In genomic region chr17:6683081-6683684, GRCh38 we compare ENCODE assay signal across 3 cellular contexts.
TF ChIP-seq lines count a peak whose summit lies in the region.

No MANE protein-coding gene starts in this region.

TF ChIP-seq in A549, 52 proteins besides CTCF, POLR2A, EP300 and RAD21:
- TF ChIP-seq HEYL (CRISPR knock-in tag; IDR thresholded peaks at IDR 0.05) (no peak), FOXS1 (CRISPR knock-in tag; IDR thresholded peaks at IDR 0.05) (no peak), TFCP2L1 (CRISPR knock-in tag; IDR thresholded peaks at IDR 0.05) (no peak), SREBF2 (IDR thresholded peaks at IDR 0.05) (no peak), BHLHE40 (IDR thresholded peaks at IDR 0.05; ENCODE audit: low read depth, low read length) (no peak), RARB (CRISPR knock-in tag; IDR thresholded peaks at IDR 0.05) (no peak), ZNF302 (CRISPR knock-in tag; IDR thresholded peaks at IDR 0.05) (no peak), GATA3 (IDR thresholded peaks at IDR 0.05; ENCODE audit: borderline replicate concordance) (no peak), CEBPB (IDR thresholded peaks at IDR 0.05) (no peak), FOSL2 (IDR thresholded peaks at IDR 0.05) (no peak), FOSL2 (CRISPR knock-in tag; IDR thresholded peaks at IDR 0.05) (no peak), CBX8 (IDR thresholded peaks at IDR 0.05) (no peak)
- TF ChIP-seq, protein P1, sequence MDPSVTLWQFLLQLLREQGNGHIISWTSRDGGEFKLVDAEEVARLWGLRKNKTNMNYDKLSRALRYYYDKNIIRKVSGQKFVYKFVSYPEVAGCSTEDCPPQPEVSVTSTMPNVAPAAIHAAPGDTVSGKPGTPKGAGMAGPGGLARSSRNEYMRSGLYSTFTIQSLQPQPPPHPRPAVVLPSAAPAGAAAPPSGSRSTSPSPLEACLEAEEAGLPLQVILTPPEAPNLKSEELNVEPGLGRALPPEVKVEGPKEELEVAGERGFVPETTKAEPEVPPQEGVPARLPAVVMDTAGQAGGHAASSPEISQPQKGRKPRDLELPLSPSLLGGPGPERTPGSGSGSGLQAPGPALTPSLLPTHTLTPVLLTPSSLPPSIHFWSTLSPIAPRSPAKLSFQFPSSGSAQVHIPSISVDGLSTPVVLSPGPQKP (IDR thresholded peaks at IDR 0.05; ENCODE audit: low read depth, low read length): no peak
- TF ChIP-seq, protein P2, sequence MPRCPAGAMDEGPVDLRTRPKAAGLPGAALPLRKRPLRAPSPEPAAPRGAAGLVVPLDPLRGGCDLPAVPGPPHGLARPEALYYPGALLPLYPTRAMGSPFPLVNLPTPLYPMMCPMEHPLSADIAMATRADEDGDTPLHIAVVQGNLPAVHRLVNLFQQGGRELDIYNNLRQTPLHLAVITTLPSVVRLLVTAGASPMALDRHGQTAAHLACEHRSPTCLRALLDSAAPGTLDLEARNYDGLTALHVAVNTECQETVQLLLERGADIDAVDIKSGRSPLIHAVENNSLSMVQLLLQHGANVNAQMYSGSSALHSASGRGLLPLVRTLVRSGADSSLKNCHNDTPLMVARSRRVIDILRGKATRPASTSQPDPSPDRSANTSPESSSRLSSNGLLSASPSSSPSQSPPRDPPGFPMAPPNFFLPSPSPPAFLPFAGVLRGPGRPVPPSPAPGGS (IDR thresholded peaks at IDR 0.05): no peak

TF ChIP-seq in WTC11, 78 proteins besides CTCF, POLR2A, EP300 and RAD21:
- TF ChIP-seq GABPB1 (CRISPR knock-in tag; IDR thresholded peaks at IDR 0.05): 0 out of 2 replicates have a peak, but pooled peaks have one; percentile 30
- TF ChIP-seq E2F5 (CRISPR knock-in tag; IDR thresholded peaks at IDR 0.05): no peak
- TF ChIP-seq, protein P3, sequence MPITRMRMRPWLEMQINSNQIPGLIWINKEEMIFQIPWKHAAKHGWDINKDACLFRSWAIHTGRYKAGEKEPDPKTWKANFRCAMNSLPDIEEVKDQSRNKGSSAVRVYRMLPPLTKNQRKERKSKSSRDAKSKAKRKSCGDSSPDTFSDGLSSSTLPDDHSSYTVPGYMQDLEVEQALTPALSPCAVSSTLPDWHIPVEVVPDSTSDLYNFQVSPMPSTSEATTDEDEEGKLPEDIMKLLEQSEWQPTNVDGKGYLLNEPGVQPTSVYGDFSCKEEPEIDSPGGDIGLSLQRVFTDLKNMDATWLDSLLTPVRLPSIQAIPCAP (CRISPR knock-in tag; IDR thresholded peaks at IDR 0.05): no peak

TF ChIP-seq in HepG2, 621 proteins besides CTCF, POLR2A, EP300 and RAD21 (continues in another document):
- no peak for TF ChIP-seq ZNF576 (CRISPR knock-in tag; IDR thresholded peaks at IDR 0.05)
- TF ChIP-seq, protein P4, sequence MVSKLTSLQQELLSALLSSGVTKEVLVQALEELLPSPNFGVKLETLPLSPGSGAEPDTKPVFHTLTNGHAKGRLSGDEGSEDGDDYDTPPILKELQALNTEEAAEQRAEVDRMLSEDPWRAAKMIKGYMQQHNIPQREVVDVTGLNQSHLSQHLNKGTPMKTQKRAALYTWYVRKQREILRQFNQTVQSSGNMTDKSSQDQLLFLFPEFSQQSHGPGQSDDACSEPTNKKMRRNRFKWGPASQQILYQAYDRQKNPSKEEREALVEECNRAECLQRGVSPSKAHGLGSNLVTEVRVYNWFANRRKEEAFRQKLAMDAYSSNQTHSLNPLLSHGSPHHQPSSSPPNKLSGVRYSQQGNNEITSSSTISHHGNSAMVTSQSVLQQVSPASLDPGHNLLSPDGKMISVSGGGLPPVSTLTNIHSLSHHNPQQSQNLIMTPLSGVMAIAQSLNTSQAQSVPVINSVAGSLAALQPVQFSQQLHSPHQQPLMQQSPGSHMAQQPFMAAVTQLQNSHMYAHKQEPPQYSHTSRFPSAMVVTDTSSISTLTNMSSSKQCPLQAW (CRISPR knock-in tag; IDR thresholded peaks at IDR 0.05): 0 out of 2 replicates have a peak, but pooled peaks have one; percentile 44
- 0 out of 2 replicates have a peak, but pooled peaks have one; percentile 51 for TF ChIP-seq TIGD3 (CRISPR knock-in tag; IDR thresholded peaks at IDR 0.05; ENCODE audit: borderline replicate concordance)
- TF ChIP-seq THRA (CRISPR knock-in tag; IDR thresholded peaks at IDR 0.05; ENCODE audit: borderline replicate concordance): peak; percentile 73; the same call in 1 of the 2 replicates
- peak; percentile 60 for TF ChIP-seq ZNF781 (CRISPR knock-in tag; IDR thresholded peaks at IDR 0.05; ENCODE audit: borderline replicate concordance, not compliant biosample characterization)
- peak; percentile 2; the same call in 1 of the 2 replicates for TF ChIP-seq SNAPC5 (CRISPR knock-in tag; IDR thresholded peaks at IDR 0.05; ENCODE audit: borderline replicate concordance)
- peak; percentile 86 for TF ChIP-seq TBX2 (CRISPR knock-in tag; IDR thresholded peaks at IDR 0.05; ENCODE audit: borderline replicate concordance)
- 0 out of 2 replicates have a peak, but pooled peaks have one; percentile 46 for TF ChIP-seq MZF1 (CRISPR knock-in tag; IDR thresholded peaks at IDR 0.05; ENCODE audit: borderline replicate concordance)
- TF ChIP-seq RARA (CRISPR knock-in tag; IDR thresholded peaks at IDR 0.05): peak; percentile 84
- TF ChIP-seq NRL (CRISPR knock-in tag; IDR thresholded peaks at IDR 0.05; ENCODE audit: borderline replicate concordance): no peak
- TF ChIP-seq HHEX (CRISPR knock-in tag; IDR thresholded peaks at IDR 0.05): peak; percentile 88
- 0 out of 2 replicates have a peak, but pooled peaks have one; percentile 18 for TF ChIP-seq BORCS8-MEF2B (CRISPR knock-in tag; IDR thresholded peaks at IDR 0.05)
- TF ChIP-seq ZNF142 (CRISPR knock-in tag; IDR thresholded peaks at IDR 0.05): peak; percentile 70; the same call in 1 of the 2 replicates
- peak; percentile 76 for TF ChIP-seq ZBTB20 (CRISPR knock-in tag; IDR thresholded peaks at IDR 0.05; ENCODE audit: borderline replicate concordance, low read depth)
- peak; percentile 10; the same call in 1 of the 2 replicates for TF ChIP-seq ZMAT3 (CRISPR knock-in tag; conservative IDR thresholded peaks at IDR 0.05)
- peak; percentile 55 for TF ChIP-seq SKI (IDR thresholded peaks at IDR 0.05; ENCODE audit: partially characterized antibody)
- TF ChIP-seq YEATS4 (CRISPR knock-in tag; IDR thresholded peaks at IDR 0.05; ENCODE audit: borderline replicate concordance): peak; percentile 27; the same call in 1 of the 2 replicates
- TF ChIP-seq FOXA3 (CRISPR knock-in tag; IDR thresholded peaks at IDR 0.05): peak; percentile 75
- 0 out of 2 replicates have a peak, but pooled peaks have one; percentile 42 for TF ChIP-seq ARID3A (IDR thresholded peaks at IDR 0.05; ENCODE audit: low read depth, low read length)
- TF ChIP-seq HOXA3 (CRISPR knock-in tag; IDR thresholded peaks at IDR 0.05): peak; percentile 61
- TF ChIP-seq BCL6 (CRISPR knock-in tag; IDR thresholded peaks at IDR 0.05): peak; percentile 86
- TF ChIP-seq THAP11 (CRISPR knock-in tag; IDR thresholded peaks at IDR 0.05): peak; percentile 48
- TF ChIP-seq MED1 (CRISPR knock-in tag; IDR thresholded peaks at IDR 0.05): peak; percentile 77
- TF ChIP-seq ZNF788 (CRISPR knock-in tag; IDR thresholded peaks at IDR 0.05; ENCODE audit: borderline replicate concordance): peak; percentile 30; the same call in 1 of the 2 replicates
- TF ChIP-seq, protein P5, sequence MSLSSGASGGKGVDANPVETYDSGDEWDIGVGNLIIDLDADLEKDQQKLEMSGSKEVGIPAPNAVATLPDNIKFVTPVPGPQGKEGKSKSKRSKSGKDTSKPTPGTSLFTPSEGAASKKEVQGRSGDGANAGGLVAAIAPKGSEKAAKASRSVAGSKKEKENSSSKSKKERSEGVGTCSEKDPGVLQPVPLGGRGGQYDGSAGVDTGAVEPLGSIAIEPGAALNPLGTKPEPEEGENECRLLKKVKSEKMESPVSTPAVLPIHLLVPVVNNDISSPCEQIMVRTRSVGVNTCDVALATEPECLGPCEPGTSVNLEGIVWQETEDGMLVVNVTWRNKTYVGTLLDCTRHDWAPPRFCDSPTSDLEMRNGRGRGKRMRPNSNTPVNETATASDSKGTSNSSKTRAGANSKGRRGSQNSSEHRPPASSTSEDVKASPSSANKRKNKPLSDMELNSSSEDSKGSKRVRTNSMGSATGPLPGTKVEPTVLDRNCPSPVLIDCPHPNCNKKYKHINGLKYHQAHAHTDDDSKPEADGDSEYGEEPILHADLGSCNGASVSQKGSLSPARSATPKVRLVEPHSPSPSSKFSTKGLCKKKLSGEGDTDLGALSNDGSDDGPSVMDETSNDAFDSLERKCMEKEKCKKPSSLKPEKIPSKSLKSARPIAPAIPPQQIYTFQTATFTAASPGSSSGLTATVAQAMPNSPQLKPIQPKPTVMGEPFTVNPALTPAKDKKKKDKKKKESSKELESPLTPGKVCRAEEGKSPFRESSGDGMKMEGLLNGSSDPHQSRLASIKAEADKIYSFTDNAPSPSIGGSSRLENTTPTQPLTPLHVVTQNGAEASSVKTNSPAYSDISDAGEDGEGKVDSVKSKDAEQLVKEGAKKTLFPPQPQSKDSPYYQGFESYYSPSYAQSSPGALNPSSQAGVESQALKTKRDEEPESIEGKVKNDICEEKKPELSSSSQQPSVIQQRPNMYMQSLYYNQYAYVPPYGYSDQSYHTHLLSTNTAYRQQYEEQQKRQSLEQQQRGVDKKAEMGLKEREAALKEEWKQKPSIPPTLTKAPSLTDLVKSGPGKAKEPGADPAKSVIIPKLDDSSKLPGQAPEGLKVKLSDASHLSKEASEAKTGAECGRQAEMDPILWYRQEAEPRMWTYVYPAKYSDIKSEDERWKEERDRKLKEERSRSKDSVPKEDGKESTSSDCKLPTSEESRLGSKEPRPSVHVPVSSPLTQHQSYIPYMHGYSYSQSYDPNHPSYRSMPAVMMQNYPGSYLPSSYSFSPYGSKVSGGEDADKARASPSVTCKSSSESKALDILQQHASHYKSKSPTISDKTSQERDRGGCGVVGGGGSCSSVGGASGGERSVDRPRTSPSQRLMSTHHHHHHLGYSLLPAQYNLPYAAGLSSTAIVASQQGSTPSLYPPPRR (CRISPR knock-in tag; IDR thresholded peaks at IDR 0.05; ENCODE audit: borderline replicate concordance): peak; percentile 79
- TF ChIP-seq ZNF260 (CRISPR knock-in tag; IDR thresholded peaks at IDR 0.05; ENCODE audit: borderline replicate concordance, low read depth): no peak
